ENCODE assay signal across 24 cellular contexts in the genomic region with DNA sequence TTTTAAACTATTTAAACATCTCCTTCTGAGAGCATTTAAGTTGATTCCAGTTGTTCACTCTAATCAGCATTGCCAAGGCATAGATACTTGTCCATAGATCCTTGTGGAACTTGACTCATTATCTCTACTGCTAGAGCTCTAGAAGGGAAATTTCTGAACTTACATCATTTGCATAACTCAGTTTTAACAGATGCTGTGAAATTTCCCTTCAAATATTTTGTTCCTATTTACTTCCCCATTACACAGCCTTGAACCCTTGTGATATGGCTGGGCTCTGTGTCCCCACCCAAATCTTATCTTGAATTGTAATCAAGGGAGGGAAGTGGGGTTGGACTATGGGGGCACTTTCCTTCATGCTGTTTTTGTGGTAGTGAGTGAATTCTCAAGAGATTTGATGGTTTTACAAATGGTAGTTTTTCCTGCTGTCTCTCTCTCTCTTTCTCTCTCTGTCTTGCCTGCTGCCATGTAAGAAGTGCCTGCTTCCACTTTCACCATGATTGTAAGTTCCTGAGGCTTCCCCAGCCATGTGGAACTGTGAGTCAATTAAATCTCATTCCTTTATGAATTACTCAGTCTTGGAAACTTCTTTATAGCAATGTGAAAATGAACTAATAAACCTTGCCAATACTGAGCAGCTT.
"Had no signal": no experiment of that assay in that cellular context is flagged by ENCODE, and none has a peak within 500 bp of the region (broad histone marks: within the 10 kb centered on the region; RNA-seq: fewer than 3 reads in every experiment).

No MANE protein-coding gene starts in this region.

- DNase-seq: activated CD4-positive, alpha-beta T cell treated with anti-CD3 and anti-CD28 coated beads, Interleukin-2, amount 10 ng/mL, durations not matched to agents 7 days and 5 days; activated CD4-positive, CD25-positive, alpha-beta regulatory T cell treated with anti-CD3 and anti-CD28 coated beads, Interleukin-2, amount 50 U/mL, for 72 hours; activated CD8-positive, alpha-beta T cell treated with anti-CD3 and anti-CD28 coated beads for 36 hours; activated gamma-delta T cell treated with Interleukin-2 at 50 U/mL for 16 hours; adrenal gland; central memory CD4-positive, alpha-beta T cell; effector memory CD4-positive, alpha-beta T cell; head of caudate nucleus; hypothalamus; left cardiac atrium; retina; sigmoid colon; stimulated activated CD4-positive, alpha-beta T cell treated with anti-CD3 and anti-CD28 coated beads, Interleukin-15, amount 100 ng/mL, for 24 hours; stimulated activated CD4-positive, alpha-beta T cell treated with anti-CD3 and anti-CD28 coated beads, Interleukin-2, amount 100 ng/mL, for 48 hours; stimulated activated naive CD8-positive, alpha-beta T cell treated with anti-CD3 and anti-CD28 coated beads, Interleukin-15, Interleukin-2, amounts not matched to agents 100 U/mL and 50 U/mL, for 24 hours; substantia nigra; thyroid gland had no signal

- H3K36me3 ChIP-seq: adrenal gland, gastrocnemius medialis, sigmoid colon, thyroid gland had no signal

- H3K4me3 ChIP-seq: adrenal gland, gastrocnemius medialis, sigmoid colon, smooth muscle cell, thyroid gland had no signal

- H3K27ac ChIP-seq: adrenal gland, gastrocnemius medialis, sigmoid colon, thyroid gland had no signal

- H3K27ac Mint-ChIP-seq: activated CD4-positive, alpha-beta T cell treated with anti-CD3 and anti-CD28 coated beads, Interleukin-2, amount 10 ng/mL, durations not matched to agents 7 days and 5 days; activated CD8-positive, alpha-beta T cell treated with anti-CD3 and anti-CD28 coated beads for 36 hours; activated T-helper 1 cell treated with anti-CD3 and anti-CD28 coated beads, Interleukin-12 subunit alpha, Interleukin-12 subunit beta, Interleukin-2, Interleukin-4 antibody, amounts not matched to agents 30 ng/mL and 10 ng/mL and 1 ng/mL, durations not matched to agents 14 hours and 24 hours and 36 hours; natural killer cell treated with Interleukin-12 subunit alpha and Interleukin-12 subunit beta and Interleukin-15 and Interleukin-18, amount 100 ng/mL, for 72 hours; progenitor cell of endocrine pancreas; T-helper 2 cell treated with Interferon-gamma antibody and Interleukin-4, amounts not matched to agents 5 μg/mL and 100 μg/mL, for 36 hours had no signal

- H3K27me3 ChIP-seq: adrenal gland, gastrocnemius medialis, thyroid gland had no signal

- H3K4me2 ChIP-seq: smooth muscle cell had no signal

- H3K9me3 Mint-ChIP-seq: activated naive CD4-positive, alpha-beta T cell treated with anti-CD3 and anti-CD28 coated beads, Interleukin-2, amount 50 U/mL, for 24 hours had no signal

- ATAC-seq: activated CD8-positive, alpha-beta T cell treated with anti-CD3 and anti-CD28 coated beads for 36 hours; natural killer cell treated with Interleukin-12 subunit alpha and Interleukin-12 subunit beta and Interleukin-15 and Interleukin-18, amount 100 ng/mL, for 72 hours; stimulated activated naive CD8-positive, alpha-beta T cell treated with anti-CD3 and anti-CD28 coated beads, Interleukin-15, Interleukin-2, amounts not matched to agents 100 U/mL and 50 U/mL, for 24 hours had no signal

- H3K9me3 ChIP-seq: adrenal gland, gastrocnemius medialis, sigmoid colon, thyroid gland had no signal

- H3K4me3 Mint-ChIP-seq: activated CD4-positive, alpha-beta T cell treated with anti-CD3 and anti-CD28 coated beads, Interleukin-2, amount 10 ng/mL, durations not matched to agents 7 days and 5 days; activated CD8-positive, alpha-beta T cell treated with anti-CD3 and anti-CD28 coated beads for 36 hours; activated naive CD4-positive, alpha-beta T cell treated with anti-CD3 and anti-CD28 coated beads, Interleukin-2, amount 50 U/mL, for 24 hours; activated T-helper 1 cell treated with anti-CD3 and anti-CD28 coated beads, Interleukin-12 subunit alpha, Interleukin-12 subunit beta, Interleukin-2, Interleukin-4 antibody, amounts not matched to agents 30 ng/mL and 10 ng/mL and 1 ng/mL, durations not matched to agents 14 hours and 24 hours and 36 hours; natural killer cell treated with Interleukin-12 subunit alpha and Interleukin-12 subunit beta and Interleukin-15 and Interleukin-18, amount 100 ng/mL, for 72 hours; T-helper 2 cell treated with Interferon-gamma antibody and Interleukin-4, amounts not matched to agents 5 μg/mL and 100 μg/mL, for 36 hours had no signal

- H3K4me1 ChIP-seq: adrenal gland, gastrocnemius medialis, sigmoid colon, thyroid gland had no signal

- H3K4me1 Mint-ChIP-seq: activated CD4-positive, alpha-beta T cell treated with anti-CD3 and anti-CD28 coated beads, Interleukin-2, amount 10 ng/mL, durations not matched to agents 7 days and 5 days; activated naive CD4-positive, alpha-beta T cell treated with anti-CD3 and anti-CD28 coated beads, Interleukin-2, amount 50 U/mL, for 24 hours had no signal
